4 cellular contexts compared by ENCODE assay signal in the genomic region with DNA sequence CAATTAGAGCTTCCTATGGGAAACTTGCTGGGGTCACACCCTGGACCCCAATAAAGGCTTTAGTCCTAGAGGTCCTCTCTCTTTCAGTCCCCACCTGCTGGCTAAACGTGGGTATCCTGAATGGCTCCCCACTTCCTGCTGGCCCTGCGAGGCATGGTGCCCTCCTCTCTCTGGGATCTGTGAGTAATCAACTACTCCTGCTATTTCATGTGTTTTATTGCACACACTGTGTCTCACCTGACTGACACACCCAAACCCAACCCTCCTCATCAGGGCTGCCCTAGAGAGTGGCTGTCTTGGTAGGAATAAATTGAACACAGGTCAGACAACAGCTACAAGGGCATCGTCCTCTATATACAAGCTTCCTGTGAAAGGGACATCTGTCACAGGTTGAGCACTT. TPM values are rescaled to one million over a fixed set of nuclear protein-coding genes. Genes with fewer than 3 reads are reported as not detected.
"Had no signal": no experiment of that assay in that cellular context is flagged by ENCODE, and none has a peak within 500 bp of the region (broad histone marks: within the 10 kb centered on the region; RNA-seq: fewer than 3 reads in every experiment).

No MANE protein-coding gene starts in this region.

RNA-seq across cellular contexts. Expression of gene FAM153A, which starts 39.8 kb away (rescaled TPM):
- total RNA-seq: kidney epithelial cell, lung microvascular endothelial cell had no signal
- polyA plus RNA-seq: immature natural killer cell, mammary epithelial cell had no signal
